8 cellular contexts compared by ENCODE assay signal in genomic region chr20:59222239-59222981, GRCh38. TPM values are rescaled to one million over a fixed set of nuclear protein-coding genes. Genes with fewer than 3 reads are reported as not detected.
A peak's percentile ranks its signal among the peaks of the same experiment; 100 is the strongest.
DNase-seq lines count a peak whose midpoint lies in the region; ATAC-seq and TF ChIP-seq lines count a peak whose summit lies in the region.

No MANE protein-coding gene starts in this region.

- H3K9ac ChIP-seq in mesendoderm (ENCODE audit: low read length) = peak overlapping the region; percentile 27

- in situ Hi-C loops in GM13976 (cut with MboI; ENCODE audit: low sequenced_read_pairs, unreplicated experiment) = no loop called here

- H3K27me3 Mint-ChIP-seq in effector memory CD8-positive, alpha-beta T cell = no peaks in the 10 kb centered on the region

- H3K56ac ChIP-seq in mesendoderm (ENCODE audit: low read length) = peak overlapping the region; percentile 69

- peak overlapping the region; percentile 89 for H3K4ac ChIP-seq in mesendoderm (ENCODE audit: low read depth, low read length)

- H2BK120ac ChIP-seq in mesendoderm (ENCODE audit: low read depth, low read length) = peak overlapping the region; percentile 89

- no peaks in the 10 kb centered on the region for H3K27me3 ChIP-seq in mesendoderm (ENCODE audit: insufficient read depth, low read length, poor library complexity)

- H3K4me1 ChIP-seq in mesendoderm (ENCODE audit: control insufficient read depth, low read depth, low read length) = no peaks in the 10 kb centered on the region

- peak overlapping the region; percentile 38 for H2BK15ac ChIP-seq in mesendoderm (replicated peaks; ENCODE audit: low read depth)

- no peaks in the 10 kb centered on the region for H3K79me1 ChIP-seq in mesendoderm (ENCODE audit: low read length)

- TF ChIP-seq CTCF in 22Rv1 (IDR thresholded peaks at IDR 0.05) = peak; percentile 97
- TF ChIP-seq CTCF in GM13976 (IDR thresholded peaks at IDR 0.05; ENCODE audit: borderline replicate concordance, control extremely low read depth, extremely low read depth, insufficient read depth, missing control alignments) = peak; percentile 90

- WGBS in mesendoderm (ENCODE audit: extremely low coverage, insufficient coverage, low lambda C conversion rate) = no CpG with 5 or more reads among the region's 47 CpGs

- H3K9me3 Mint-ChIP-seq in effector memory CD8-positive, alpha-beta T cell = no peaks in the 10 kb centered on the region

- H3K4me2 ChIP-seq in mesendoderm (ENCODE audit: low read length) = peak overlapping the region; percentile 69

- H4K5ac ChIP-seq in mesendoderm (ENCODE audit: low read length) = no peak overlapping the region

- peak overlapping the region; percentile 92 for H3K18ac ChIP-seq in mesendoderm (ENCODE audit: low read length)

- no peak overlapping the region for H3K4me3 ChIP-seq in mesendoderm (ENCODE audit: low read length)

- H2BK5ac ChIP-seq in mesendoderm (ENCODE audit: low read length) = no peak overlapping the region

- H3K36me3 Mint-ChIP-seq in effector memory CD8-positive, alpha-beta T cell (ENCODE audit: insufficient read depth) = peaks cover 27% of the 10 kb centered on the region

- no peak overlapping the region for H3K27ac ChIP-seq in 22Rv1
- no peak overlapping the region for H3K27ac ChIP-seq in mesendoderm (ENCODE audit: low read depth, low read length)

- no peaks in the 10 kb centered on the region for H3K36me3 ChIP-seq in mesendoderm (ENCODE audit: control insufficient read depth, insufficient read depth, low read length)

- no peak overlapping the region for H2AK5ac ChIP-seq in mesendoderm (ENCODE audit: low read length)

- no peak overlapping the region for H3K23ac ChIP-seq in mesendoderm (ENCODE audit: low read length)

- peaks cover 11 to 22% of the 10 kb centered on the region in 2 donors for H3K4me1 Mint-ChIP-seq in effector memory CD8-positive, alpha-beta T cell (ENCODE audit: low read depth in 2 of 2)

- H3K4me3 Mint-ChIP-seq in effector memory CD8-positive, alpha-beta T cell = peak overlapping the region; percentile 57 to 75

- no peak overlapping the region for H4K8ac ChIP-seq in mesendoderm (ENCODE audit: low read depth, low read length)

- H3K79me2 ChIP-seq in mesendoderm (ENCODE audit: control insufficient read depth, insufficient read depth, low read length) = no peaks in the 10 kb centered on the region

- peak overlapping the region in 1 of 2 donors; percentile 35 for H3K27ac Mint-ChIP-seq in effector memory CD8-positive, alpha-beta T cell

- DNase-seq in GM13976 (ENCODE audit: low spot score) (peak; percentile 91), NCI-H748 treated with DMSO at 0.1 percent for 48 hours (lab: John Stamatoyannopoulos, UW) (peak; percentile 49), mesendoderm (peak; percentile 85)
- peak; percentile 56 to 80 (median 78) for DNase-seq in activated CD8-positive, alpha-beta memory T cell treated with anti-CD3 and anti-CD28 coated beads for 48 hours (ENCODE audit: low read depth in 2 of 3, low spot score in 2 of 3)
- peak; percentile 76 to 80 (median 77) for DNase-seq in effector memory CD8-positive, alpha-beta T cell
- peak; percentile 69 for DNase-seq in stimulated activated CD8-positive, alpha-beta memory T cell treated with anti-CD3 and anti-CD28 coated beads, Interleukin-12 subunit alpha, Interleukin-12 subunit beta, amount 100 ng/mL, for 1 hour (ENCODE audit: low read depth)

- peak; percentile 75 for ATAC-seq in HG03196 (IDR thresholded peaks at IDR 0.05; ENCODE audit: unreplicated experiment)
- peak; percentile 96 for ATAC-seq in effector memory CD8-positive, alpha-beta T cell (replicated peaks)

RNA-seq across cellular contexts. Expression of gene ZNF831, which starts 58.8 kb away (rescaled TPM):
- polyA plus RNA-seq in mesendoderm (2013, experiment 1 of 2) = 0.01 TPM
- 0.01 TPM for polyA plus RNA-seq in mesendoderm (2013, experiment 2 of 2)
